Comparison of ENCODE assay signal across 9 cellular contexts in genomic region chr14:47442206-47442605, GRCh38.
DNase-seq lines count a peak whose midpoint lies in the region; ATAC-seq, FAIRE-seq and TF ChIP-seq lines count a peak whose summit lies in the region.
"Had no signal": no experiment of that assay in that cellular context is flagged by ENCODE, and none has a peak within 500 bp of the region (broad histone marks: within the 10 kb centered on the region; RNA-seq: fewer than 3 reads in every experiment).

No MANE protein-coding gene starts in this region.

- no peak for TF ChIP-seq POLR2A in esophagus muscularis mucosa (IDR thresholded peaks at IDR 0.05; ENCODE audit: low read depth)

- no peak overlapping the region for H3K27ac Mint-ChIP-seq in activated CD4-positive, alpha-beta memory T cell treated with anti-CD3 and anti-CD28 coated beads for 36 hours

- peak; percentile 69 for DNase-seq in NCI-H69 (lab: John Stamatoyannopoulos, UW)
- peak; percentile 58 for DNase-seq in bronchial epithelial cell (ENCODE audit: low read depth)
- peak; percentile 46 for DNase-seq in medulla oblongata (ENCODE audit: extremely low spot score)
- DNase-seq in esophagus muscularis mucosa (ENCODE audit: extremely low spot score): no peak
- DNase-seq in putamen (ENCODE audit: low spot score): no peak
- no peak for DNase-seq in activated CD4-positive, alpha-beta memory T cell treated with anti-CD3 and anti-CD28 coated beads for 36 hours
- DNase-seq: lower lobe of right lung had no signal

- no peaks in the 10 kb centered on the region for H3K27me3 ChIP-seq in bronchial epithelial cell (ENCODE audit: control insufficient read depth, insufficient read depth, low read length)
- no peaks in the 10 kb centered on the region for H3K27me3 ChIP-seq in esophagus muscularis mucosa

- H3K27ac ChIP-seq in esophagus muscularis mucosa (replicated peaks in 1 of 4): no peak overlapping the region
- H3K27ac ChIP-seq: lower lobe of right lung had no signal

- intact Hi-C loops in esophagus muscularis mucosa (cut with DNase I): no loop called here
- intact Hi-C loops in activated CD4-positive, alpha-beta memory T cell treated with anti-CD3 and anti-CD28 coated beads for 36 hours (cut with micrococcal nuclease): no loop called here

- H3K4me3 ChIP-seq in bronchial epithelial cell (ENCODE audit: low read depth, low read length) (no peak overlapping the region), esophagus muscularis mucosa (no peak overlapping the region)
- H3K4me3 ChIP-seq: lower lobe of right lung had no signal

- CTCF ChIA-PET in activated CD4-positive, alpha-beta memory T cell treated with anti-CD3 and anti-CD28 coated beads for 36 hours (lab: Charles Lee): no interaction called here

- H3K36me3 Mint-ChIP-seq in activated CD4-positive, alpha-beta memory T cell treated with anti-CD3 and anti-CD28 coated beads for 36 hours: no peaks in the 10 kb centered on the region

- H3K9me3 Mint-ChIP-seq in activated CD4-positive, alpha-beta memory T cell treated with anti-CD3 and anti-CD28 coated beads for 36 hours: peaks cover 8% of the 10 kb centered on the region

- no peak overlapping the region for H3K4me3 Mint-ChIP-seq in activated CD4-positive, alpha-beta memory T cell treated with anti-CD3 and anti-CD28 coated beads for 36 hours

- H3K4me1 ChIP-seq in esophagus muscularis mucosa: peaks cover 0 to 10% (median 7%) of the 10 kb centered on the region in 4 donors
- H3K4me1 ChIP-seq: lower lobe of right lung had no signal

- no peaks in the 10 kb centered on the region for H3K27me3 Mint-ChIP-seq in activated CD4-positive, alpha-beta memory T cell treated with anti-CD3 and anti-CD28 coated beads for 36 hours

- FAIRE-seq in bronchial epithelial cell (lab: Jason Lieb, UNC): no peak

- POLR2A ChIA-PET in activated CD4-positive, alpha-beta memory T cell treated with anti-CD3 and anti-CD28 coated beads for 36 hours (lab: Charles Lee): no interaction called here

- peak; percentile 49 for ATAC-seq in GM18502 (IDR thresholded peaks at IDR 0.05; ENCODE audit: poor library complexity, unreplicated experiment)
- no peak for ATAC-seq in GM21515 (IDR thresholded peaks at IDR 0.05; ENCODE audit: unreplicated experiment)
- ATAC-seq: lower lobe of right lung had no signal

- no peak for TF ChIP-seq EP300 in esophagus muscularis mucosa (IDR thresholded peaks at IDR 0.05)

- H3K9me3 ChIP-seq in esophagus muscularis mucosa: no peaks in the 10 kb centered on the region
- H3K9me3 ChIP-seq: lower lobe of right lung had no signal

- no peaks in the 10 kb centered on the region for H3K4me1 Mint-ChIP-seq in activated CD4-positive, alpha-beta memory T cell treated with anti-CD3 and anti-CD28 coated beads for 36 hours (ENCODE audit: low read depth)

- H3K36me3 ChIP-seq in bronchial epithelial cell (ENCODE audit: control insufficient read depth, insufficient read depth, low read length) (no peaks in the 10 kb centered on the region), esophagus muscularis mucosa (no peaks in the 10 kb centered on the region)
- H3K36me3 ChIP-seq: lower lobe of right lung had no signal

- TF ChIP-seq CTCF in bronchial epithelial cell (IDR thresholded peaks at IDR 0.05; ENCODE audit: insufficient read depth, low read length, severe bottlenecking) (peak; percentile 10), esophagus muscularis mucosa (IDR thresholded peaks at IDR 0.05) (no peak)

Comparison
In these comparisons a context has a peak if more than half of its experiments do, and no peak if none do; other contexts are left out.
1. DNase-seq: peak in NCI-H69 (single experiment), bronchial epithelial cell (single experiment) and medulla oblongata (single experiment); none in esophagus muscularis mucosa (single experiment), putamen (single experiment) and activated CD4-positive, alpha-beta memory T cell treated with anti-CD3 and anti-CD28 coated beads for 36 hours (single experiment).